23 cellular contexts compared by ENCODE assay signal in the genomic region with DNA sequence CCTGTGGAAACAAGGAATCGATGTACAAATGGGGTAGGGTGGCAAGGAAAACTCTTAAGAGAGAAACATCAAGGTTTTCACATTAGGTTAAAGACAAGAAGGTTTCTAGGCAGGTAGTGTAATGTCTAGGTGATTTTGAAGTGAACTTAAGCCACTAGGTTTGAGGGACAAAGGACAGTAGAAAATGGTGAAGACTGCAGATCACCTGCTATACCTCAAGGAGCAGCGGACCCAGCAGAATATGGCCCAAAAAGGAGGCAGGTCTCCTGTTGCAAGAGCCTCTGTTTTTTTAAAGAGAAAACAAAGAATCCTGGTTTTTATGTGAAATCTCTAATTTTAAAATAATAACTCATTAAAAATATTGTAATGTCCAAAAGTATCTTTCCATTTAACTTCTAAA.
DNase-seq lines count a peak whose midpoint lies in the region; ATAC-seq and TF ChIP-seq lines count a peak whose summit lies in the region.
"Had no signal": no experiment of that assay in that cellular context is flagged by ENCODE, and none has a peak within 500 bp of the region (broad histone marks: within the 10 kb centered on the region; RNA-seq: fewer than 3 reads in every experiment).

No MANE protein-coding gene starts in this region.

- no peaks in the 10 kb centered on the region for H3K4me1 ChIP-seq in mesendoderm (ENCODE audit: control insufficient read depth, low read depth, low read length)
- H3K4me1 ChIP-seq: HAP-1 had no signal

- no peak for TF ChIP-seq CTCF in type B pancreatic cell (conservative IDR thresholded peaks at IDR 0.05)
- TF ChIP-seq CTCF in endothelial cell (IDR thresholded peaks at IDR 0.05; ENCODE audit: unreplicated experiment), result no peak

- H3K4me3 ChIP-seq in mesendoderm (ENCODE audit: low read length), result no peak overlapping the region
- H3K4me3 ChIP-seq: HAP-1 had no signal

- peak; percentile 34 for DNase-seq in DMS53 (lab: John Stamatoyannopoulos, UW)
- DNase-seq in DMS53 treated with DMSO at 0.1 percent for 48 hours (lab: John Stamatoyannopoulos, UW; ENCODE audit: unreplicated experiment), result no peak
- peak; percentile 34 for DNase-seq in NCI-H69 (lab: John Stamatoyannopoulos, UW)
- peak; percentile 59 for DNase-seq in mesendoderm
- no peak for DNase-seq in type B pancreatic cell (ENCODE audit: extremely low spot score, unreplicated experiment)
- no peak for DNase-seq in endothelial cell (ENCODE audit: low spot score)
- DNase-seq: Calu3; HFFc6; NCI-H1048; NCI-H1417; NCI-H1694; NCI-H2029 treated with DMSO at 0.1 percent for 48 hours; NCI-H446 treated with DMSO at 0.1 percent for 48 hours; NCI-H748 treated with DMSO at 0.1 percent for 48 hours; NK-92 treated with Interleukin-12 subunit alpha and Interleukin-12 subunit beta, amount 100 ng/mL, for 24 hours; RPMI8226; SHP77 had no signal

- no peaks in the 10 kb centered on the region for H3K27me3 ChIP-seq in mesendoderm (ENCODE audit: insufficient read depth, low read length, poor library complexity)

- no peak overlapping the region for H2BK5ac ChIP-seq in mesendoderm (ENCODE audit: low read length)

- H2BK120ac ChIP-seq in mesendoderm (ENCODE audit: low read depth, low read length), result no peak overlapping the region

- no peaks in the 10 kb centered on the region for H3K79me1 ChIP-seq in mesendoderm (ENCODE audit: low read length)

- no peak overlapping the region for H3K27ac ChIP-seq in mesendoderm (ENCODE audit: low read depth, low read length)
- H3K27ac ChIP-seq: 22Rv1 had no signal

- H2AK5ac ChIP-seq in mesendoderm (ENCODE audit: low read length), result no peak overlapping the region

- H4K5ac ChIP-seq in mesendoderm (ENCODE audit: low read length), result no peak overlapping the region

- no peak overlapping the region for H4K8ac ChIP-seq in mesendoderm (ENCODE audit: low read depth, low read length)

- no peak overlapping the region for H3K4ac ChIP-seq in mesendoderm (ENCODE audit: low read depth, low read length)

- H3K27ac Mint-ChIP-seq in type B pancreatic cell (peak overlapping the region; percentile 5), endothelial cell (ENCODE audit: unreplicated experiment) (no peak overlapping the region)
- H3K27ac Mint-ChIP-seq: B cell, CD14-positive monocyte, HFFc6 had no signal

- no peak overlapping the region for H3K4me3 Mint-ChIP-seq in type B pancreatic cell
- no peak overlapping the region for H3K4me3 Mint-ChIP-seq in endothelial cell (ENCODE audit: unreplicated experiment)
- H3K4me3 Mint-ChIP-seq: B cell, CD14-positive monocyte, HFFc6, IgD-negative memory B cell had no signal

- ATAC-seq in HG02970 (IDR thresholded peaks at IDR 0.05; ENCODE audit: low FRiP score, unreplicated experiment), result no peak

- H3K27me3 Mint-ChIP-seq in type B pancreatic cell, result no peaks in the 10 kb centered on the region
- H3K27me3 Mint-ChIP-seq in endothelial cell (ENCODE audit: unreplicated experiment), result no peaks in the 10 kb centered on the region
- H3K27me3 Mint-ChIP-seq: B cell, IgD-negative memory B cell had no signal

- H3K36me3 Mint-ChIP-seq in type B pancreatic cell (peaks cover 4% of the 10 kb centered on the region), endothelial cell (ENCODE audit: low read depth, unreplicated experiment) (no peaks in the 10 kb centered on the region)
- H3K36me3 Mint-ChIP-seq: CD14-positive monocyte, IgD-negative memory B cell had no signal

- H3K4me2 ChIP-seq in mesendoderm (ENCODE audit: low read length), result no peak overlapping the region

- no peak overlapping the region for H3K18ac ChIP-seq in mesendoderm (ENCODE audit: low read length)

- no peak overlapping the region for H3K56ac ChIP-seq in mesendoderm (ENCODE audit: low read length)

- H3K9me3 Mint-ChIP-seq in type B pancreatic cell, result no peaks in the 10 kb centered on the region
- no peaks in the 10 kb centered on the region for H3K9me3 Mint-ChIP-seq in endothelial cell (ENCODE audit: unreplicated experiment)
- H3K9me3 Mint-ChIP-seq: HFFc6 had no signal

- WGBS in mesendoderm (ENCODE audit: extremely low coverage, insufficient coverage, low lambda C conversion rate), result no CpG with 5 or more reads among the region's 2 CpGs

- no peak overlapping the region for H3K9ac ChIP-seq in mesendoderm (ENCODE audit: low read length)

- no peaks in the 10 kb centered on the region for H3K79me2 ChIP-seq in mesendoderm (ENCODE audit: control insufficient read depth, insufficient read depth, low read length)

- peaks cover 29% of the 10 kb centered on the region for H3K4me1 Mint-ChIP-seq in type B pancreatic cell (ENCODE audit: unreplicated experiment)
- peaks cover 5% of the 10 kb centered on the region for H3K4me1 Mint-ChIP-seq in endothelial cell (ENCODE audit: unreplicated experiment)
- H3K4me1 Mint-ChIP-seq: B cell, CD14-positive monocyte, IgD-negative memory B cell had no signal

- no peaks in the 10 kb centered on the region for H3K36me3 ChIP-seq in mesendoderm (ENCODE audit: control insufficient read depth, insufficient read depth, low read length)
- H3K36me3 ChIP-seq: HAP-1 had no signal

- H2BK15ac ChIP-seq in mesendoderm (replicated peaks; ENCODE audit: low read depth), result no peak overlapping the region

- no peak overlapping the region for H3K23ac ChIP-seq in mesendoderm (ENCODE audit: low read length)

Comparison
In these comparisons a context has a peak if more than half of its experiments do, and no peak if none do; other contexts are left out.
1. DNase-seq: peak in DMS53 (single experiment), NCI-H69 (single experiment) and mesendoderm (single experiment); none in DMS53 treated with DMSO at 0.1 percent for 48 hours (single experiment), type B pancreatic cell (single experiment) and endothelial cell (single experiment).